16 cellular contexts compared by ENCODE assay signal in genomic region chr3:127067116-127067910, GRCh38.
"Had no signal": no experiment of that assay in that cellular context is flagged by ENCODE, and none has a peak within 500 bp of the region (broad histone marks: within the 10 kb centered on the region; RNA-seq: fewer than 3 reads in every experiment).

No MANE protein-coding gene starts in this region.

- H3K27ac Mint-ChIP-seq: activated CD8-positive, alpha-beta T cell treated with anti-CD3 and anti-CD28 coated beads, Interleukin-2, amount 10 ng/mL, durations not matched to agents 7 days and 5 days; activated naive CD4-positive, alpha-beta T cell treated with anti-CD3 and anti-CD28 coated beads for 36 hours; memory B cell; T-helper 1 cell treated with Interleukin-12 subunit alpha and Interleukin-12 subunit beta and Interleukin-4 antibody, amounts not matched to agents 30 μg/mL and 1 μg/mL, for 36 hours; type B pancreatic cell had no signal

- ATAC-seq: activated CD8-positive, alpha-beta T cell treated with anti-CD3 and anti-CD28 coated beads, Interleukin-2, amount 10 ng/mL, durations not matched to agents 7 days and 5 days; body of pancreas; left colon had no signal

- H3K4me3 ChIP-seq: body of pancreas, right atrium auricular region, smooth muscle cell had no signal

- H3K36me3 Mint-ChIP-seq: memory B cell, type B pancreatic cell had no signal

- H3K27me3 Mint-ChIP-seq: type B pancreatic cell had no signal

- H3K9me3 ChIP-seq: body of pancreas, right atrium auricular region had no signal

- H2AFZ ChIP-seq: parathyroid adenoma had no signal

- H3K4me3 Mint-ChIP-seq: activated CD8-positive, alpha-beta T cell treated with anti-CD3 and anti-CD28 coated beads, Interleukin-2, amount 10 ng/mL, durations not matched to agents 7 days and 5 days; activated naive CD4-positive, alpha-beta T cell treated with anti-CD3 and anti-CD28 coated beads for 36 hours; memory B cell; nephron progenitor cell; T-helper 1 cell treated with Interleukin-12 subunit alpha and Interleukin-12 subunit beta and Interleukin-4 antibody, amounts not matched to agents 30 μg/mL and 1 μg/mL, for 36 hours; type B pancreatic cell had no signal

- DNase-seq: activated CD4-positive, alpha-beta T cell treated with anti-CD3 and anti-CD28 coated beads for 4 hours; activated CD8-positive, alpha-beta memory T cell treated with anti-CD3 and anti-CD28 coated beads, Interleukin-2, amount 50 U/mL, for 48 hours; activated CD8-positive, alpha-beta T cell treated with anti-CD3 and anti-CD28 coated beads, Interleukin-2, amount 10 ng/mL, durations not matched to agents 7 days and 5 days; activated naive CD4-positive, alpha-beta T cell treated with anti-CD3 and anti-CD28 coated beads for 36 hours; amniotic stem cell; left colon; nephron progenitor cell; stimulated activated CD4-positive, alpha-beta T cell treated with anti-CD3 and anti-CD28 coated beads, Interleukin-2, amount 100 ng/mL, for 24 hours; stimulated activated naive CD4-positive, alpha-beta T cell treated with Interleukin-2 at 50 U/mL for 16 hours had no signal

- H3K27me3 ChIP-seq: body of pancreas, right atrium auricular region had no signal

- H3K36me3 ChIP-seq: right atrium auricular region had no signal

- H3K4me1 ChIP-seq: body of pancreas, right atrium auricular region had no signal

- H3K4me1 Mint-ChIP-seq: memory B cell had no signal

- H3K9me3 Mint-ChIP-seq: activated naive CD4-positive, alpha-beta T cell treated with anti-CD3 and anti-CD28 coated beads for 36 hours; memory B cell; nephron progenitor cell; T-helper 1 cell treated with Interleukin-12 subunit alpha and Interleukin-12 subunit beta and Interleukin-4 antibody, amounts not matched to agents 30 μg/mL and 1 μg/mL, for 36 hours; type B pancreatic cell had no signal

- H3K27ac ChIP-seq: body of pancreas, parathyroid adenoma, right atrium auricular region had no signal

- H3K9ac ChIP-seq: parathyroid adenoma had no signal

- H3K4me2 ChIP-seq: smooth muscle cell had no signal
